ENCODE assay signal across 25 cellular contexts in the genomic region with DNA sequence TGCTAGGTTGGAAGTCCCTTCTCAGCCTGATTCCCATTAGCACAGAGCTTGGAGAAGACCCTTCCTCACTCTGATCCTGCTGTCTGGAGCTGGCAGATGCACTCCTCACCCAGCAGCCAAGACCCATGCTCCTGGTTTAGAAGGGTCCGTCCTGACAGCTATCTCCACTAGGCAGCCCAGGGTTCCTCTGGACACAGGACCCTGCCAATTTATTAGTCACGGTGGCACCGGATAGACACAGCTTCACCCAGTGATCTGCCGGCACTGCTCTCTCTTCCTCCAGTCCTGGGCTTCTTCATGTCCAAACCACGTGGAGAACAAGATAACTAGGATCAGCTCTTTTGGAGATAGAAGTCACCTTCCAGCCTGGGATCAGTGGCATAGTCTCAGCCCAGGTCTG. TPM values are rescaled to one million over a fixed set of nuclear protein-coding genes. Genes with fewer than 3 reads are reported as not detected.
"Had no signal": no experiment of that assay in that cellular context is flagged by ENCODE, and none has a peak within 500 bp of the region (broad histone marks: within the 10 kb centered on the region; RNA-seq: fewer than 3 reads in every experiment).

No MANE protein-coding gene starts in this region.

- DNase-seq: activated B cell treated with CpG ODN at 0.5 μM for 24 hours; activated CD4-positive, alpha-beta T cell treated with anti-CD3 and anti-CD28 coated beads for 4 hours; activated CD4-positive, alpha-beta T cell treated with anti-CD3 and anti-CD28 coated beads, Interleukin-2, amount 50 U/mL, for 48 hours; activated naive CD4-positive, alpha-beta T cell treated with Interleukin-2 at 50 U/mL for 16 hours; activated naive CD8-positive, alpha-beta T cell treated with anti-CD3 and anti-CD28 coated beads for 36 hours; activated T-cell treated with anti-CD3 and anti-CD28 coated beads, Interleukin-2, amount 50 U/mL, for 48 hours; amniotic stem cell; hypothalamus; islet precursor cell; left cardiac atrium; occipital lobe; small intestine; stimulated activated CD4-positive, alpha-beta T cell treated with anti-CD3 and anti-CD28 coated beads, Interleukin-2, amount 100 ng/mL, for 24 hours; T-helper 17 cell; testis had no signal

- H3K27ac ChIP-seq: breast epithelium, coronary artery, esophagus muscularis mucosa, testis had no signal

- H3K27me3 ChIP-seq: testis had no signal

- ATAC-seq: sciatic nerve; stimulated activated memory B cell treated with anti-CD40 and anti-IgM and Interleukin-4, amounts not matched to agents 10 μg/mL and 1 μg/mL and 100 μg/mL, for 72 hours; T-helper 17 cell had no signal

- H3K4me3 ChIP-seq: coronary artery, esophagus muscularis mucosa, testis had no signal

- H3K36me3 ChIP-seq: breast epithelium, esophagus muscularis mucosa had no signal

- H3K4me1 ChIP-seq: breast epithelium, testis had no signal

- H3K9me3 ChIP-seq: breast epithelium, esophagus muscularis mucosa, testis had no signal

RNA-seq across cellular contexts. Expression of gene TCL1B, which starts 26.2 kb away (rescaled TPM):
- total RNA-seq: activated CD8-positive, alpha-beta memory T cell treated with anti-CD3 and anti-CD28 coated beads for 36 hours; activated naive CD8-positive, alpha-beta T cell treated with anti-CD3 and anti-CD28 coated beads for 36 hours; breast epithelium; esophagus muscularis mucosa; frontal cortex; left cardiac atrium; myocyte; occipital lobe; posterior vena cava; renal cortical epithelial cell; sciatic nerve; T-helper 17 cell had no signal

RNA-seq across cellular contexts. Expression of gene TCL1A, which starts 53.9 kb away (rescaled TPM):
- total RNA-seq: activated CD8-positive, alpha-beta memory T cell treated with anti-CD3 and anti-CD28 coated beads for 36 hours; breast epithelium; frontal cortex; left cardiac atrium; myocyte; renal cortical epithelial cell had no signal
